ENCODE assay signal across 8 cellular contexts in the genomic region with DNA sequence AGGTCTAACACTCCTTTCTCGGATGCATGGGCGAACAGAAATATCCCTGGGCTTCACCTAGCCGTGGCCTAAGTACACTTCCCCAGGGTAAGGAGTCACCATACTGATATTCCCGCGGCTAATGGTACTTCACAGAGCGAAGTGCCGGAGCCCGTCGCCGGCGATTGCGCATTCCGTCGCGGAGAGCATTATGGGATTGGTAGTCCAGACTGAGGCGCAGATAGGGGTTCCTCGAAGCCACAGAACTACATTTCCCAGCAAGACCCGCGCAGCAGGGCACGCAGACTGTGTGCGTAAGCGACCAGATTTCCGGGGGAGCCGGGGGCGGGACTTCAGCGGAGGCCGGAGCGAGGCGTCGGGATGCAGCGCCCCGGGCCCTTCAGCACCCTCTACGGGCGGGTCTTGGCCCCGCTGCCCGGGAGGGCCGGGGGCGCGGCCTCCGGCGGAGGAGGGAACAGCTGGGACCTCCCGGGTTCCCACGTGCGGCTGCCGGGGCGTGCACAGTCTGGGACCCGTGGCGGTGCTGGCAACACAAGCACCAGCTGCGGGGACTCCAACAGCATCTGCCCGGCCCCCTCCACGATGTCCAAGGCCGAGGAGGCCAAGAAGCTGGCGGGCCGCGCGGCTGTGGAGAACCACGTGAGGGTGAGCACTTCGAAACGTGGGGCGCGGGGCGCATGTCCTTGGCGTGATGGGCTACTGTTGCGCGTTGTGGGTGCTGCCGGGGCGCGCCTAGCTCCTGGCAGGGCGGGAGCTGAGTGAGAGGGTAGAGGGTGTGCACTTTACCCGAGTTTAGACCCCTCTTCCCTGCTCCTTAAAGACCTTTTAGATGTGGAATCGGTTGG.
DNase-seq lines count a peak whose midpoint lies in the region; ATAC-seq lines count a peak whose summit lies in the region.

Gene RPIA (plus strand): TSS at position 335 of the 845 bp plus-strand sequence. CDS start 26 bp downstream, at position 361.

- H3K27ac ChIP-seq in BLaER1 treated with 17β-estradiol and CSF1 and Interleukin-3, amounts not matched to agents 10 nM and 100 nM = peak within 1 kb of the TSS; percentile 29 to 83 (median 73); a peak in 21 of 22 replicates
- H3K27ac ChIP-seq in cingulate gyrus (ENCODE audit: low read depth, low read length) (peak within 1 kb of the TSS; percentile 66), layer of hippocampus (ENCODE audit: low read depth, low read length) (peak within 1 kb of the TSS; percentile 60)

- no peaks in the 10 kb centered on the region for H3K27me3 ChIP-seq in BLaER1 treated with 17β-estradiol and CSF1 and Interleukin-3, amounts not matched to agents 10 nM and 100 nM
- H3K27me3 ChIP-seq in layer of hippocampus (ENCODE audit: control insufficient read depth, insufficient read depth, low read length) = no peaks in the 10 kb centered on the region

- ATAC-seq in HG03460 (IDR thresholded peaks at IDR 0.05; ENCODE audit: unreplicated experiment) = peak; percentile 95

- peaks cover 0 to 42% (median 23%) of the 10 kb centered on the region in 11 experiments; a peak in 7 of 22 replicates for H4K20me1 ChIP-seq in BLaER1 treated with 17β-estradiol and CSF1 and Interleukin-3, amounts not matched to agents 10 nM and 100 nM

- H3K9me3 ChIP-seq in BLaER1 treated with 17β-estradiol and CSF1 and Interleukin-3, amounts not matched to agents 10 nM and 100 nM (replicated peaks in 1 of 11) = peaks cover 5 to 35% (median 27%) of the 10 kb centered on the region in 11 experiments; a peak in 17 of 22 replicates

- peaks cover 0 to 19% (median 9%) of the 10 kb centered on the region in 11 experiments; a peak in 8 of 22 replicates for H3K36me3 ChIP-seq in BLaER1 treated with 17β-estradiol and CSF1 and Interleukin-3, amounts not matched to agents 10 nM and 100 nM

- H3K4me1 ChIP-seq in BLaER1 treated with 17β-estradiol and CSF1 and Interleukin-3, amounts not matched to agents 10 nM and 100 nM = peaks cover 17 to 30% (median 24%) of the 10 kb centered on the region in 10 experiments

- DNase-seq in GM19240 (ENCODE audit: insufficient read length, low spot score) = peak; percentile 84
- peak; percentile 91 for DNase-seq in NCI-H524 treated with DMSO at 0.1 percent for 48 hours (lab: John Stamatoyannopoulos, UW)
- peak; percentile 99 for DNase-seq in activated CD4-positive, alpha-beta T cell treated with anti-CD3 and anti-CD28 coated beads for 4 hours
- DNase-seq in stimulated activated CD4-positive, alpha-beta T cell treated with anti-CD3 and anti-CD28 coated beads, Interleukin-1b, Interleukin-23, amount 100 ng/mL, for 4 hours (ENCODE audit: low read depth in 2 of 2) = peak; percentile 97 to 98

- H3K4me3 ChIP-seq in BLaER1 treated with 17β-estradiol and CSF1 and Interleukin-3, amounts not matched to agents 10 nM and 100 nM = peak within 1 kb of the TSS; percentile 74 to 86 (median 80)

- peak within 1 kb of the TSS; percentile 87 to 97 (median 91) for H3K4me2 ChIP-seq in BLaER1 treated with 17β-estradiol and CSF1 and Interleukin-3, amounts not matched to agents 10 nM and 100 nM

- H3K9ac ChIP-seq in BLaER1 treated with 17β-estradiol and CSF1 and Interleukin-3, amounts not matched to agents 10 nM and 100 nM = peak within 1 kb of the TSS; percentile 72 to 84 (median 78)

Comparison
In these comparisons a context has a peak if more than half of its experiments do, and no peak if none do; other contexts are left out.
1. Peak in every context shown above with its lines: DNase-seq, ATAC-seq, H3K4me3 ChIP-seq and H3K27ac ChIP-seq.